9 cellular contexts compared by ENCODE assay signal in the genomic region with DNA sequence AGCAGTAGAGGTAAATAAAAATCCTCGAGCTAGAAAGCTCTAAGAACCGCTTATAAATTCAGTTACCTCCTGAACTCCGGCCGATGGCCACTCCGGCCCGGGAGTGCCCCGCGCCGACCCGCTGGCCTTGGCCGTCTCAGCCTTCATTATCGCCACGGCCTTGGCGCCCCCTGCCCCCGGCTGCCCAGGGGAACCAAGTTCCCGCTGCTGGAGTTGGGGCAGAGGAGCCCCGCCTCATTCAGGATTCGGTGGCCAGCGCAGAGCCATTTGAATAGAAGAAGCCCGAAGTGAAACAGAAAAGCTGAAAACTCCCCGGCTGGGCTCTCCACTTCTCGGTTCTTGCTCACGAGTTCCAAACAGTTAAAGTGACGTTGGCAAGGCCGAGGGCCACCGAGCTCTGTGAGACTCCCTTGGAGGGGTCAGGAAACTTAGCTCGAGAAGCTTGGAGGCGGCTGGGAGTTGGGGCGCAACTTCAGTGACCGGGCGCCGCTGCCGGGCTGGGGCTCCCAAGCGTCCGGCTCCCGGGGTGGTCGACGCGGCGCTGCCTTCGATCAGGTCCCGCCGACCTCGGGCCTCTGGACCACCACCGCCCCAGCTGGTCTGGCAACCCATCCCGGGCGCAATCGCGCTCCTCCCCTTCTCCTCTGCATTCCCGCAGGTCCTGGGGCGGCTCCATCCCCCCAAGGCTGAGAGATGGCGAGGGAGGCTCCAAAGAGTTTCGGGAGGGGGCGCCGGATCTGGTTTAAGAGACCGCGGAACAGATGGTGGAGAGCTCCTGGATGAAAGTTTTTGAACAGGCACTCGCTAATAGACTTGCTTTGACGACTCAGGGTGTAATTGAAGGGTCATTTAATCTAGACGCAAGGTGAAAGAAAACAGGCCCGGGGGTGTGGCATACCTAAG. TPM values are rescaled to one million over a fixed set of nuclear protein-coding genes. Genes with fewer than 3 reads are reported as not detected.
DNase-seq lines count a peak whose midpoint lies in the region; ATAC-seq and TF ChIP-seq lines count a peak whose summit lies in the region.
"Had no signal": no experiment of that assay in that cellular context is flagged by ENCODE, and none has a peak within 500 bp of the region (broad histone marks: within the 10 kb centered on the region; RNA-seq: fewer than 3 reads in every experiment).

No MANE protein-coding gene starts in this region.

- no peaks in the 10 kb centered on the region for H3K36me3 Mint-ChIP-seq in activated T-cell treated with anti-CD3 and anti-CD28 coated beads, Interleukin-2, amount 50 U/mL, for 24 hours (ENCODE audit: low read depth)

- H3K4me1 Mint-ChIP-seq in activated T-cell treated with anti-CD3 and anti-CD28 coated beads, Interleukin-2, amount 50 U/mL, for 24 hours (ENCODE audit: low read depth) = peaks cover 8% of the 10 kb centered on the region

- H3K9me3 ChIP-seq in iPS-18c (ENCODE audit: control insufficient read depth, insufficient read depth, low read length) (no peaks in the 10 kb centered on the region), spleen (peaks cover 0 to 5% (median 0%) of the 10 kb centered on the region in 8 donors)
- H3K9me3 ChIP-seq: adrenal gland had no signal

- no peak for TF ChIP-seq CTCF in spleen (IDR thresholded peaks at IDR 0.05 in 8 of 11, conservative IDR thresholded peaks at IDR 0.05 in 3 of 11)

- no peak overlapping the region for H3K4me3 Mint-ChIP-seq in activated T-cell treated with anti-CD3 and anti-CD28 coated beads, Interleukin-2, amount 50 U/mL, for 24 hours

- TF ChIP-seq POLR2A in spleen (IDR thresholded peaks at IDR 0.05) = no peak

- ATAC-seq in GM21360 (IDR thresholded peaks at IDR 0.05; ENCODE audit: unreplicated experiment) = peak; percentile 46
- ATAC-seq in GM21528 (IDR thresholded peaks at IDR 0.05; ENCODE audit: low FRiP score, unreplicated experiment) = no peak

- peaks cover 88% of the 10 kb centered on the region for H3K27me3 Mint-ChIP-seq in activated T-cell treated with anti-CD3 and anti-CD28 coated beads, Interleukin-2, amount 50 U/mL, for 24 hours

- intact Hi-C loops in spleen (cut with DNase I; ENCODE audit: low total_unique reads) = no loop called here

- 3 to 7% (median 4%) methylated on average over 40 to 61 of the region's 61 CpGs for WGBS in spleen, 5 donors

- no peak overlapping the region for H3K27ac Mint-ChIP-seq in activated T-cell treated with anti-CD3 and anti-CD28 coated beads, Interleukin-2, amount 50 U/mL, for 24 hours

- no peaks in the 10 kb centered on the region for H3K9me3 Mint-ChIP-seq in activated T-cell treated with anti-CD3 and anti-CD28 coated beads, Interleukin-2, amount 50 U/mL, for 24 hours

- H3K27me3 ChIP-seq in spleen (replicated peaks in 1 of 7) = peaks cover 6 to 100% (median 98%) of the 10 kb centered on the region in 7 donors

- H3K4me3 ChIP-seq in iPS-18c (ENCODE audit: insufficient read depth, low read depth, low read length) (peak overlapping the region; percentile 65), spleen (peak overlapping the region in 7 of 8 donors; percentile 21 to 61 (median 25))

- no peaks in the 10 kb centered on the region for H3K36me3 ChIP-seq in spleen
- H3K36me3 ChIP-seq: adrenal gland had no signal

- DNase-seq in SK-N-DZ (ENCODE audit: low spot score) = peak; percentile 67
- DNase-seq in spleen = no peak
- DNase-seq in activated T-cell treated with anti-CD3 and anti-CD28 coated beads, Interleukin-2, amount 50 U/mL, for 24 hours = no peak
- no peak for DNase-seq in NCI-H1105 treated with DMSO at 0.1 percent for 48 hours (lab: John Stamatoyannopoulos, UW)
- no peak for DNase-seq in NOMO-1 (lab: John Stamatoyannopoulos, UW; ENCODE audit: unreplicated experiment in 2 of 2)

- peaks cover 3 to 33% (median 25%) of the 10 kb centered on the region in 6 donors for H3K4me1 ChIP-seq in spleen

- H3K27ac ChIP-seq in spleen = no peak overlapping the region
- H3K27ac ChIP-seq: adrenal gland had no signal

RNA-seq across cellular contexts. Expression of gene FEZF1, which starts 5.8 kb away (rescaled TPM):
- not detected in 2 replicates for polyA plus RNA-seq in SK-N-DZ (2014; cell fraction: cytosol; rRNA removed)
- not detected in 2 replicates for polyA plus RNA-seq in SK-N-DZ (2014; cell fraction: nucleus; rRNA removed)
- total RNA-seq in spleen = not detected
- under 1 TPM in 1 of 3 donors, not detected in 2; 0.04 TPM for polyA plus RNA-seq in spleen
- polyA plus RNA-seq: adrenal gland had no signal
